In the genomic region with DNA sequence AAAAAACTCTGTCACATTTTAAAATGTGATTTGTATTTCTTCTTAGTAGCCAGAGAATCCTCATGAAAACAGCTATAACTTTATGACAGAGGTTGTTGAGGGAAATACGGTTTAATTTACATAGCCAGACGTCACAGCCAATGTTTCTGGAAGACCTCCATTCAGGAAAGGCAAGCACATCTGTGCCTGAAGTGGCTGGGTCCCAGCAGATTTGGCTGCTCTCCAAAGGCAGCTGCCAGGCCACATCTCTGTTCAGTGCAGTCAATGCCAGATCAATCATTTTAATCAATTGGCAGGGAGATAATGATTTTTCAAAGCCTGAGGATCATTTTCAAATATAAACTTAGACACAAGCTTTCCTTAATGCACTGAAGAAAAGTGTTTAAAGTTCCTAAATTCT, we compare ENCODE assay signal across 18 cellular contexts.
"Had no signal": no experiment of that assay in that cellular context is flagged by ENCODE, and none has a peak within 500 bp of the region (broad histone marks: within the 10 kb centered on the region; RNA-seq: fewer than 3 reads in every experiment).

No MANE protein-coding gene starts in this region.

- H3K4me1 ChIP-seq: adrenal gland, gastrocnemius medialis, heart left ventricle, left lung, parathyroid adenoma, testis had no signal

- H3K27ac ChIP-seq: adrenal gland, gastrocnemius medialis, heart left ventricle, left lung, parathyroid adenoma, testis, VCaP had no signal

- ATAC-seq: activated naive CD4-positive, alpha-beta T cell treated with anti-CD3 and anti-CD28 coated beads, Interleukin-2, amount 50 U/mL, for 72 hours; esophagus mucosa; gastrocnemius medialis; heart left ventricle; left lung; sciatic nerve; stimulated activated effector memory CD8-positive, alpha-beta T cell treated with anti-CD3 and anti-CD28 coated beads, Interleukin-12 subunit alpha, Interleukin-12 subunit beta, amount 100 ng/mL, for 72 hours had no signal

- H3K36me3 ChIP-seq: adrenal gland, gastrocnemius medialis, heart left ventricle, left lung had no signal

- H3K4me3 ChIP-seq: adrenal gland, gastrocnemius medialis, heart left ventricle, left lung, smooth muscle cell, testis had no signal

- H3K9me3 ChIP-seq: adrenal gland, gastrocnemius medialis, heart left ventricle, left lung, testis had no signal

- H3K27me3 ChIP-seq: left lung, testis had no signal

- DNase-seq: activated CD4-positive, CD25-positive, alpha-beta regulatory T cell treated with anti-CD3 and anti-CD28 coated beads, Interleukin-2, amount 50 U/mL, for 72 hours; activated CD8-positive, alpha-beta memory T cell treated with anti-CD3 and anti-CD28 coated beads for 24 hours; activated gamma-delta T cell treated with Interleukin-2 at 50 U/mL for 16 hours; adrenal gland; effector CD4-positive, alpha-beta T cell; gastrocnemius medialis; heart left ventricle; left lung; midbrain; stimulated activated CD4-positive, alpha-beta T cell treated with anti-CD3 and anti-CD28 coated beads, Interleukin-4, amount 100 ng/mL, for 24 hours; testis had no signal
